8 cellular contexts compared by ENCODE assay signal in the genomic region with DNA sequence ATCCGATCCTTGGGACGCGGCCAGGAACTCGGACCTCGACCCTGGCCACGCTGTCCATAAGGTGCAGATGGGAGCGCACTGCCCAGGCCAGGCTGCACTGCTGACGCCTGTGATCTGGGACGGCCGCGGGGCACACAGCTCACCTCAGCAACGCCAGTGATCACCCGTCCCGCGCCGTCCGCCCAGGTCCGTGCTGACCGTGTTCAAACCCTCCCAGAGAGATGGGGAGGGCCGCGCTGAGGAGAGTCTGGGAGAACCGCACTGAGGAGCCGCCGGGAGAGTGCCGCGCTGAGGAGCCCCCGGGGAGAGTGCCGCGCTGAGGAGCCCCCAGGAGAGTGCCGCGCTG. TPM values are rescaled to one million over a fixed set of nuclear protein-coding genes. Genes with fewer than 3 reads are reported as not detected.
A peak's percentile ranks its signal among the peaks of the same experiment; 100 is the strongest.
DNase-seq lines count a peak whose midpoint lies in the region; FAIRE-seq and TF ChIP-seq lines count a peak whose summit lies in the region.

No MANE protein-coding gene starts in this region.

- no peak overlapping the region for H2AFZ ChIP-seq in endothelial cell of umbilical vein (ENCODE audit: low read depth, low read length)

- H3K36me3 ChIP-seq in endothelial cell of umbilical vein (ENCODE audit: control insufficient read depth in 2 of 2, extremely low read depth in 1 of 2, insufficient read depth in 2 of 2, low read length in 2 of 2): no peaks in the 10 kb centered on the region

- intact Hi-C loops in endothelial cell of umbilical vein (cut with micrococcal nuclease): loop anchor here (2.0 kb wide), 1 partner anchor 166 kb away; no protein-coding TSS in a partner anchor

- H3K9me3 Mint-ChIP-seq in nephron: no peaks in the 10 kb centered on the region

- H3K27ac Mint-ChIP-seq in nephron: peak overlapping the region; percentile 83 to 86 (median 85)

- H3K9ac ChIP-seq in endothelial cell of umbilical vein (replicated peaks; ENCODE audit: extremely low read depth, insufficient read depth, low read length): peak overlapping the region; percentile 52

- FAIRE-seq in endothelial cell of umbilical vein (lab: Jason Lieb, UNC) (no peak), D721Med (lab: Jason Lieb, UNC) (no peak)

- no peaks in the 10 kb centered on the region for H3K27me3 ChIP-seq in endothelial cell of umbilical vein (ENCODE audit: control insufficient read depth in 2 of 2, insufficient read depth in 2 of 2, low read length in 2 of 2)

- no peaks in the 10 kb centered on the region for H3K27me3 Mint-ChIP-seq in nephron (ENCODE audit: low read depth)

- no peaks in the 10 kb centered on the region for H3K9me1 ChIP-seq in endothelial cell of umbilical vein (replicated peaks; ENCODE audit: control insufficient read depth, extremely low read depth, insufficient read depth, low read length)

- H3K4me3 ChIP-seq in endothelial cell of umbilical vein (replicated peaks in 1 of 3; ENCODE audit: insufficient read depth in 1 of 3, low read depth in 1 of 3, low read length in 3 of 3): peak overlapping the region; percentile 44 to 69 (median 49)

- TF ChIP-seq POLR2A in endothelial cell of umbilical vein (IDR thresholded peaks at IDR 0.05; ENCODE audit: low read depth, low read length): no peak

- H3K9me3 ChIP-seq in endothelial cell of umbilical vein (replicated peaks; ENCODE audit: control insufficient read depth, insufficient read depth, low read length): no peaks in the 10 kb centered on the region

- H3K4me1 Mint-ChIP-seq in nephron: peaks cover 81% of the 10 kb centered on the region

- peak overlapping the region; percentile 79 for H3K4me2 ChIP-seq in endothelial cell of umbilical vein (ENCODE audit: insufficient read depth, low read length)

- H3K4me1 ChIP-seq in endothelial cell of umbilical vein (ENCODE audit: control insufficient read depth, extremely low read depth, insufficient read depth, low read length): peaks cover 5% of the 10 kb centered on the region

- H3K4me3 Mint-ChIP-seq in nephron: peak overlapping the region; percentile 93 to 96 (median 94)

- peaks cover 29% of the 10 kb centered on the region for H3K79me2 ChIP-seq in endothelial cell of umbilical vein (ENCODE audit: control insufficient read depth, insufficient read depth, low read length)

- DNase-seq in DMS 273 (lab: John Stamatoyannopoulos, UW; ENCODE audit: unreplicated experiment) (peak; percentile 27), DMS 273 treated with DMSO at 0.1 percent for 48 hours (lab: John Stamatoyannopoulos, UW) (no peak), RWPE1 (ENCODE audit: low spot score) (no peak), endothelial cell of umbilical vein (ENCODE audit: low read depth, low spot score) (peak; percentile 26), AML-193 (lab: John Stamatoyannopoulos, UW) (no peak), LoVo (ENCODE audit: low spot score) (no peak), D721Med (ENCODE audit: insufficient read length, low spot score) (no peak)

- dilution Hi-C loops in endothelial cell of umbilical vein (cut with MboI; ENCODE audit: extremely low pct_ligation_motif_present, low sequenced_read_pairs): no loop called here

- H3K27ac ChIP-seq in RWPE1 (peak overlapping the region; percentile 82), endothelial cell of umbilical vein (ENCODE audit: insufficient read depth, low read depth, low read length) (no peak overlapping the region)

- no TSS peak for BruUV-seq in endothelial cell of umbilical vein (replicated peaks; lab: Mats Ljungman, UMichigan)

- H3K36me3 Mint-ChIP-seq in nephron (ENCODE audit: low read depth): peaks cover 5% of the 10 kb centered on the region

- H4K20me1 ChIP-seq in endothelial cell of umbilical vein (replicated peaks; ENCODE audit: control insufficient read depth, extremely low read depth, insufficient read depth, low read length): no peaks in the 10 kb centered on the region

- TF ChIP-seq CTCF in RWPE1 (conservative IDR thresholded peaks at IDR 0.05; ENCODE audit: low read depth) (no peak), endothelial cell of umbilical vein (IDR thresholded peaks at IDR 0.05; ENCODE audit: extremely low read depth in 1 of 2, insufficient read depth in 1 of 2, low read depth in 1 of 2, low read length in 2 of 2) (no peak), nephron (IDR thresholded peaks at IDR 0.05; ENCODE audit: unreplicated experiment in 3 of 3) (no peak), D721Med (IDR thresholded peaks at IDR 0.05; ENCODE audit: insufficient read depth, missing control alignments) (no peak)

- CTCF ChIA-PET in RWPE1 (lab: Yijun Ruan, JAX) (no interaction called here), endothelial cell of umbilical vein (lab: Charles Lee) (no interaction called here)

- POLR2A ChIA-PET in RWPE1 (lab: Yijun Ruan, JAX; ENCODE audit: low non-redundant PET) (interaction anchor here (1.1 kb wide), 1 partner anchor 203 kb away, joined by 4 read pairs; a partner anchor contains a TSS), endothelial cell of umbilical vein (lab: Charles Lee) (interaction anchor here (0.6 to 1.0 kb wide), 3 partner anchors 12 to 185 kb away, joined by 3 to 4 read pairs (median 3); no protein-coding TSS in a partner anchor)

TF ChIP-seq in endothelial cell of umbilical vein, 7 proteins besides CTCF, POLR2A, EP300 and RAD21:
- TF ChIP-seq, protein P1, sequence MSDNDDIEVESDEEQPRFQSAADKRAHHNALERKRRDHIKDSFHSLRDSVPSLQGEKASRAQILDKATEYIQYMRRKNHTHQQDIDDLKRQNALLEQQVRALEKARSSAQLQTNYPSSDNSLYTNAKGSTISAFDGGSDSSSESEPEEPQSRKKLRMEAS (IDR thresholded peaks at IDR 0.05; ENCODE audit: insufficient read depth, insufficient read length): no peak
- TF ChIP-seq MYC (IDR thresholded peaks at IDR 0.05; ENCODE audit: low read depth, low read length) (no peak), POLR2AphosphoS5 (IDR thresholded peaks at IDR 0.05; ENCODE audit: insufficient read depth, low read depth, low read length) (no peak), GATA2 (IDR thresholded peaks at IDR 0.05; ENCODE audit: insufficient read depth, insufficient read length, low read depth, low read length) (no peak), EZH2 (IDR thresholded peaks at IDR 0.05; ENCODE audit: borderline replicate concordance, low read depth, low read length, severe bottlenecking) (no peak), JUN (IDR thresholded peaks at IDR 0.05; ENCODE audit: borderline replicate concordance, insufficient read depth, insufficient read length, low read depth) (no peak), FOS (IDR thresholded peaks at IDR 0.05; ENCODE audit: borderline replicate concordance, insufficient read depth, low read length) (no peak)
TF ChIP-seq in endothelial cell of umbilical vein: peak in this region for 0.

RNA-seq across cellular contexts. Expression of a gene that starts 0.6 kb away (rescaled TPM):
- total RNA-seq in endothelial cell of umbilical vein: 1.5 and 1.8 TPM in 2 replicates
- polyA plus RNA-seq in endothelial cell of umbilical vein: 0.11 and 0.13 TPM in 2 replicates
- 0.01 TPM in 2 replicates for polyA plus RNA-seq in endothelial cell of umbilical vein (2011; cell fraction: cytosol; rRNA removed)
- polyA plus RNA-seq in endothelial cell of umbilical vein (2011; cell fraction: nucleus; rRNA removed): 1.8 and 2.0 TPM in 2 replicates
- 0.20 and 0.24 TPM in 2 replicates for polyA plus RNA-seq in endothelial cell of umbilical vein (2012)
- polyA minus RNA-seq in endothelial cell of umbilical vein: 3.6 and 3.7 TPM in 2 replicates
- polyA minus RNA-seq in endothelial cell of umbilical vein (2011; cell fraction: cytosol; rRNA and poly(A)+ RNA removed): not detected
- 7.3 and 8.1 TPM in 2 replicates for polyA minus RNA-seq in endothelial cell of umbilical vein (2011; cell fraction: nucleus; rRNA and poly(A)+ RNA removed)

Comparison
In these comparisons a context has a peak if more than half of its experiments do, and no peak if none do; other contexts are left out.
1. DNase-seq: peak in DMS 273 (single experiment) and endothelial cell of umbilical vein (single experiment); none in DMS 273 treated with DMSO at 0.1 percent for 48 hours (single experiment), RWPE1 (single experiment), AML-193 (0 of 2), LoVo (single experiment) and D721Med (single experiment).